In genomic region chr10:80436459-80437098, GRCh38 we compare ENCODE assay signal across 27 cellular contexts. TPM values are rescaled to one million over a fixed set of nuclear protein-coding genes. Genes with fewer than 3 reads are reported as not detected.
A peak's percentile ranks its signal among the peaks of the same experiment; 100 is the strongest.
DNase-seq lines count a peak whose midpoint lies in the region; ATAC-seq, FAIRE-seq and TF ChIP-seq lines count a peak whose summit lies in the region.
"Had no signal": no experiment of that assay in that cellular context is flagged by ENCODE, and none has a peak within 500 bp of the region (broad histone marks: within the 10 kb centered on the region; RNA-seq: fewer than 3 reads in every experiment).

No MANE protein-coding gene starts in this region.

- peak overlapping the region; percentile 82 for H4K91ac ChIP-seq in trophoblast cell (ENCODE audit: low read depth, low read length)

- H2BK12ac ChIP-seq in trophoblast cell (ENCODE audit: low read length), result no peak overlapping the region

- peak; percentile 47 for ATAC-seq in HG02870 (IDR thresholded peaks at IDR 0.05; ENCODE audit: unreplicated experiment)
- no peak for ATAC-seq in GM19455 (IDR thresholded peaks at IDR 0.05; ENCODE audit: unreplicated experiment)

- H3K27me3 ChIP-seq in endothelial cell of umbilical vein (ENCODE audit: control insufficient read depth in 2 of 2, insufficient read depth in 2 of 2, low read length in 2 of 2) (no peaks in the 10 kb centered on the region), trophoblast cell (ENCODE audit: insufficient read depth, low read length) (no peaks in the 10 kb centered on the region), thyroid gland (no peaks in the 10 kb centered on the region)
- H3K27me3 ChIP-seq: SJSA1 had no signal

- POLR2A ChIA-PET in endothelial cell of umbilical vein (lab: Charles Lee), result no interaction called here

- H4K20me1 ChIP-seq in endothelial cell of umbilical vein (replicated peaks; ENCODE audit: control insufficient read depth, extremely low read depth, insufficient read depth, low read length), result peaks cover 3% of the 10 kb centered on the region

- H4K12ac ChIP-seq in trophoblast cell (ENCODE audit: low read depth, low read length), result no peak overlapping the region

- BruUV-seq in endothelial cell of umbilical vein (replicated peaks; lab: Mats Ljungman, UMichigan), result TSS peak; percentile 2

- H3K27ac ChIP-seq in C4-2B, result 0 out of 2 replicates have a peak overlapping the region, but pooled peaks have one; percentile 18
- no peak overlapping the region for H3K27ac ChIP-seq in endothelial cell of umbilical vein (ENCODE audit: insufficient read depth, low read depth, low read length)
- peak overlapping the region; percentile 95 for H3K27ac ChIP-seq in trophoblast cell (ENCODE audit: low read depth, low read length)
- H3K27ac ChIP-seq in thyroid gland, result no peak overlapping the region
- H3K27ac ChIP-seq: GM23248, SJSA1 had no signal

- H3K4me3 ChIP-seq in endothelial cell of umbilical vein (replicated peaks in 1 of 3; ENCODE audit: insufficient read depth in 1 of 3, low read depth in 1 of 3, low read length in 3 of 3) (no peak overlapping the region), trophoblast cell (ENCODE audit: low read depth, low read length) (no peak overlapping the region), thyroid gland (replicated peaks in 1 of 3) (no peak overlapping the region)
- H3K4me3 ChIP-seq: GM23248, SJSA1 had no signal

- H2BK120ac ChIP-seq in trophoblast cell (ENCODE audit: insufficient read depth, low read length, poor library complexity), result no peak overlapping the region

- dilution Hi-C loops in endothelial cell of umbilical vein (cut with MboI; ENCODE audit: extremely low pct_ligation_motif_present, low sequenced_read_pairs), result no loop called here

- no peak overlapping the region for H3K4ac ChIP-seq in trophoblast cell (ENCODE audit: low read depth, low read length)

- intact Hi-C loops in endothelial cell of umbilical vein (cut with micrococcal nuclease) (no loop called here), thyroid gland (cut with DNase I) (no loop called here)

- H3K23ac ChIP-seq in trophoblast cell (ENCODE audit: low read length), result no peak overlapping the region

- TF ChIP-seq POLR2A in endothelial cell of umbilical vein (IDR thresholded peaks at IDR 0.05; ENCODE audit: low read depth, low read length) (peak; percentile 31), thyroid gland (IDR thresholded peaks at IDR 0.05) (no peak)

- no peak overlapping the region for H2AK5ac ChIP-seq in trophoblast cell (ENCODE audit: low read length)

- H3K14ac ChIP-seq in trophoblast cell (ENCODE audit: low read length), result no peak overlapping the region

- no peak overlapping the region for H4K8ac ChIP-seq in trophoblast cell (ENCODE audit: low read depth, low read length)

- no peaks in the 10 kb centered on the region for H3K9me3 ChIP-seq in endothelial cell of umbilical vein (replicated peaks; ENCODE audit: control insufficient read depth, insufficient read depth, low read length)
- no peaks in the 10 kb centered on the region for H3K9me3 ChIP-seq in trophoblast cell (ENCODE audit: insufficient read depth, low read depth, low read length)
- H3K9me3 ChIP-seq in thyroid gland, result no peaks in the 10 kb centered on the region
- H3K9me3 ChIP-seq: SJSA1 had no signal

- H3K79me2 ChIP-seq in endothelial cell of umbilical vein (ENCODE audit: control insufficient read depth, insufficient read depth, low read length) (no peaks in the 10 kb centered on the region), trophoblast cell (ENCODE audit: control insufficient read depth, insufficient read depth, low read length, poor library complexity) (peaks cover 2% of the 10 kb centered on the region)

- CTCF ChIA-PET in endothelial cell of umbilical vein (lab: Charles Lee), result interaction anchor here (0.5 to 1.4 kb wide), 6 partner anchors 10 to 69 kb away, joined by 3 to 5 read pairs (median 4); partner anchors contain the start of gene PRXL2A

- DNase-seq in endothelial cell of umbilical vein (ENCODE audit: low read depth, low spot score) (no peak), trophoblast cell (peak in 1 of 2 donors; percentile 25), thyroid gland (no peak), dermis blood vessel endothelial cell (no peak)
- DNase-seq: 8988T; AML-193; C1 segment of cervical spinal cord; CD8-positive, alpha-beta memory T cell; DMS53; GF-D8; GM23248; HCEC 1CT; KBM-7; MM.1S; NCI-H1092; NCI-H1436; NCI-H1930; NCI-H226; NCI-H524; NCI-H82 had no signal

- H3K36me3 ChIP-seq in endothelial cell of umbilical vein (ENCODE audit: control insufficient read depth in 2 of 2, extremely low read depth in 1 of 2, insufficient read depth in 2 of 2, low read length in 2 of 2) (peaks cover 14 to 15% of the 10 kb centered on the region in 2 experiments), trophoblast cell (ENCODE audit: control insufficient read depth in 1 of 2, insufficient read depth in 2 of 2, low read length in 2 of 2) (no peaks in the 10 kb centered on the region), thyroid gland (peaks cover 0 to 6% of the 10 kb centered on the region in 2 donors)

- no peak for TF ChIP-seq CTCF in C4-2B (conservative IDR thresholded peaks at IDR 0.05)
- no peak for TF ChIP-seq CTCF in endothelial cell of umbilical vein (IDR thresholded peaks at IDR 0.05; ENCODE audit: extremely low read depth in 1 of 2, insufficient read depth in 1 of 2, low read depth in 1 of 2, low read length in 2 of 2)
- no peak for TF ChIP-seq CTCF in thyroid gland (IDR thresholded peaks at IDR 0.05)

- no peak for FAIRE-seq in endothelial cell of umbilical vein (lab: Jason Lieb, UNC)
- FAIRE-seq: D721Med, RCC 7860 had no signal

- no peak overlapping the region for H3K18ac ChIP-seq in trophoblast cell (ENCODE audit: low read length)

- H2AFZ ChIP-seq in endothelial cell of umbilical vein (ENCODE audit: low read depth, low read length), result no peak overlapping the region
- no peak overlapping the region for H2AFZ ChIP-seq in trophoblast cell (ENCODE audit: insufficient read depth, low read length, poor library complexity)
- H2AFZ ChIP-seq: GM23248 had no signal

- H3K9me1 ChIP-seq in endothelial cell of umbilical vein (replicated peaks; ENCODE audit: control insufficient read depth, extremely low read depth, insufficient read depth, low read length), result no peaks in the 10 kb centered on the region

- H2BK5ac ChIP-seq in trophoblast cell (ENCODE audit: low read depth, low read length, poor library complexity), result peak overlapping the region; percentile 86

- H3K9ac ChIP-seq in endothelial cell of umbilical vein (replicated peaks; ENCODE audit: extremely low read depth, insufficient read depth, low read length), result no peak overlapping the region
- H3K9ac ChIP-seq in trophoblast cell (ENCODE audit: low read length), result no peak overlapping the region
- H3K9ac ChIP-seq: GM23248 had no signal

- H3K4me2 ChIP-seq in endothelial cell of umbilical vein (ENCODE audit: insufficient read depth, low read length), result no peak overlapping the region
- H3K4me2 ChIP-seq in trophoblast cell (ENCODE audit: low read length), result peak overlapping the region; percentile 51

- peaks cover 9% of the 10 kb centered on the region for H3K79me1 ChIP-seq in trophoblast cell (ENCODE audit: low read length)

- H3K4me1 ChIP-seq in endothelial cell of umbilical vein (ENCODE audit: control insufficient read depth, extremely low read depth, insufficient read depth, low read length) (no peaks in the 10 kb centered on the region), trophoblast cell (ENCODE audit: control insufficient read depth in 1 of 2, insufficient read depth in 2 of 2, low read length in 2 of 2) (peaks cover 18 to 28% of the 10 kb centered on the region in 2 experiments), thyroid gland (peaks cover 0 to 3% of the 10 kb centered on the region in 2 donors)
- H3K4me1 ChIP-seq: SJSA1 had no signal

- WGBS in trophoblast cell (ENCODE audit: extremely low coverage, insufficient coverage, insufficient read length), result no CpG with 5 or more reads among the region's 6 CpGs
- 74 to 82% methylated on average over 6 of the region's 6 CpGs for WGBS in thyroid gland, 2 donors

TF ChIP-seq in endothelial cell of umbilical vein, 7 proteins besides CTCF, POLR2A, EP300 and RAD21 (continues in another document):
- TF ChIP-seq JUN (IDR thresholded peaks at IDR 0.05; ENCODE audit: borderline replicate concordance, insufficient read depth, insufficient read length, low read depth), result no peak
- no peak for TF ChIP-seq GATA2 (IDR thresholded peaks at IDR 0.05; ENCODE audit: insufficient read depth, insufficient read length, low read depth, low read length)
- TF ChIP-seq POLR2AphosphoS5 (IDR thresholded peaks at IDR 0.05; ENCODE audit: insufficient read depth, low read depth, low read length), result no peak
- no peak for TF ChIP-seq EZH2 (IDR thresholded peaks at IDR 0.05; ENCODE audit: borderline replicate concordance, low read depth, low read length, severe bottlenecking)
- no peak for TF ChIP-seq MYC (IDR thresholded peaks at IDR 0.05; ENCODE audit: low read depth, low read length)
- no peak for TF ChIP-seq FOS (IDR thresholded peaks at IDR 0.05; ENCODE audit: borderline replicate concordance, insufficient read depth, low read length)

RNA-seq across cellular contexts. Expression of gene TSPAN14, which starts 17.5 kb away (rescaled TPM):
- total RNA-seq in endothelial cell of umbilical vein (237 and 242 TPM in 2 replicates), thyroid gland (10 to 100 TPM; 61.6 to 83.4 (median 77.9) TPM), dermis blood vessel endothelial cell (91.0 and 148 TPM in 2 replicates)
- polyA plus RNA-seq in endothelial cell of umbilical vein, result 210 and 211 TPM in 2 replicates
- 175 and 189 TPM in 2 replicates for polyA plus RNA-seq in endothelial cell of umbilical vein (2011; cell fraction: cytosol; rRNA removed)
- polyA plus RNA-seq in endothelial cell of umbilical vein (2011; cell fraction: nucleus; rRNA removed), result 188 and 193 TPM in 2 replicates
- polyA plus RNA-seq in endothelial cell of umbilical vein (2012), result 199 and 207 TPM in 2 replicates
- 175 and 203 TPM in 2 replicates for polyA minus RNA-seq in endothelial cell of umbilical vein
- polyA minus RNA-seq in endothelial cell of umbilical vein (2011; cell fraction: cytosol; rRNA and poly(A)+ RNA removed), result 8.0 TPM
- polyA minus RNA-seq in endothelial cell of umbilical vein (2011; cell fraction: nucleus; rRNA and poly(A)+ RNA removed), result 82.2 and 84.2 TPM in 2 replicates
- 77.2 and 78.0 TPM in 2 replicates for polyA plus RNA-seq in trophoblast cell (2013)

RNA-seq across cellular contexts. Expression of gene PRXL2A, which starts 28.2 kb away (rescaled TPM):
- total RNA-seq in endothelial cell of umbilical vein (290 and 321 TPM in 2 replicates), thyroid gland (10 to 100 TPM; 68.2 to 93.3 (median 79.7) TPM), dermis blood vessel endothelial cell (343 and 346 TPM in 2 replicates)
- polyA plus RNA-seq in endothelial cell of umbilical vein, result 68.1 and 113 TPM in 2 replicates
- polyA plus RNA-seq in endothelial cell of umbilical vein (2011; cell fraction: cytosol; rRNA removed), result 215 and 226 TPM in 2 replicates
- polyA plus RNA-seq in endothelial cell of umbilical vein (2011; cell fraction: nucleus; rRNA removed), result 92.3 and 112 TPM in 2 replicates
- 256 and 281 TPM in 2 replicates for polyA plus RNA-seq in endothelial cell of umbilical vein (2012)
- polyA minus RNA-seq in endothelial cell of umbilical vein, result 99.3 and 99.6 TPM in 2 replicates
- polyA minus RNA-seq in endothelial cell of umbilical vein (2011; cell fraction: cytosol; rRNA and poly(A)+ RNA removed), result 8.0 TPM
- 28.6 and 41.4 TPM in 2 replicates for polyA minus RNA-seq in endothelial cell of umbilical vein (2011; cell fraction: nucleus; rRNA and poly(A)+ RNA removed)
- 41.6 and 43.8 TPM in 2 replicates for polyA plus RNA-seq in trophoblast cell (2013)
- total RNA-seq: GM23248, OCI-LY7 had no signal

Comparison
In these comparisons a context has a peak if more than half of its experiments do, and no peak if none do; other contexts are left out.
1. H3K27ac ChIP-seq: peak in C4-2B (single experiment) and trophoblast cell (single experiment); none in endothelial cell of umbilical vein (single experiment) and thyroid gland (0 of 3).